Comparison of ENCODE assay signal across 8 cellular contexts in the genomic region with DNA sequence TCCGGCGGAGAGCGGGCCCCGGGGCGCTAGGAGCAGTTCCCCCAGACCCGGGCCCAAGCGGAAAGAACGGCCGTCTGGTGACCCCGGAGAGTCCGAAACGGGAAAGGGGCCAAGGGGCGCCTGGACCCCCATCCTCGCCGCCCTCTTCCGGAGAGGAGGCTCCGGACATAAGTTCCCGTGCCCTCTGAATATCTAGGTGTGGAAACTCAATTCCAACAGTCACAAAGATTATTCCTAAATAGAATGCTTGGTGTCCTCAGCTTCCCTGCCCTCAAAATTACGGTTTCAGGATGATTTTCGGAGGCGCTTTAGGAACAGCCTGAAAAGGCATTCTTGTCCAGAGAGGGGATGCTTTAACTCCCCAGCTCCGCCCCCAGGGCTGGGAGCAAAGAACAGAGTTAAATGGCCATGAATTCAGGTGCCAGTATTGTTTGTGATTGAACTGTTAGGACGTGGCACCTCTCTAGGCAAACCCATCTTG. TPM values are rescaled to one million over a fixed set of nuclear protein-coding genes. Genes with fewer than 3 reads are reported as not detected.
A peak's percentile ranks its signal among the peaks of the same experiment; 100 is the strongest.
DNase-seq lines count a peak whose midpoint lies in the region; ATAC-seq and TF ChIP-seq lines count a peak whose summit lies in the region.

No MANE protein-coding gene starts in this region.

- H3K9me3 Mint-ChIP-seq in glutamatergic neuron (ENCODE audit: unreplicated experiment), result peaks cover 3% of the 10 kb centered on the region

- H3K4me3 Mint-ChIP-seq in glutamatergic neuron (ENCODE audit: unreplicated experiment), result peak overlapping the region; percentile 63

- no peaks in the 10 kb centered on the region for H3K36me3 Mint-ChIP-seq in glutamatergic neuron (ENCODE audit: unreplicated experiment)

- DNase-seq in GM03348 (ENCODE audit: low spot score) (peak; percentile 31), SK-MEL-5 (ENCODE audit: low read depth, low spot score) (peak; percentile 29), glutamatergic neuron (no peak), retinal pigment epithelial cell (ENCODE audit: low read depth) (no peak), GM10266 (ENCODE audit: extremely low spot score) (no peak)
- no peak for DNase-seq in stimulated activated CD4-positive, alpha-beta T cell treated with anti-CD3 and anti-CD28 coated beads, Interleukin-2, amount 100 ng/mL, for 24 hours
- no peak for DNase-seq in activated CD4-positive, alpha-beta T cell treated with anti-CD3 and anti-CD28 coated beads for 48 hours

- TF ChIP-seq CTCF in glutamatergic neuron (IDR thresholded peaks at IDR 0.05; ENCODE audit: partially characterized antibody, unreplicated experiment) (no peak), retinal pigment epithelial cell (conservative IDR thresholded peaks at IDR 0.05; ENCODE audit: low read depth, low read length) (no peak), GM10266 (IDR thresholded peaks at IDR 0.05; ENCODE audit: control insufficient read depth, insufficient read depth, low read depth, missing control alignments) (no peak)

- no peak for ATAC-seq in HG03196 (IDR thresholded peaks at IDR 0.05; ENCODE audit: unreplicated experiment)

- H3K27ac Mint-ChIP-seq in glutamatergic neuron (ENCODE audit: unreplicated experiment), result no peak overlapping the region

- in situ Hi-C loops in SK-MEL-5 (cut with HindIII; ENCODE audit: low pct_unique_long_range_greater_than_20kb, low sequenced_read_pairs), result loop anchor here (25.0 kb wide), 1 partner anchor 112 kb away; no protein-coding TSS in a partner anchor

- peak overlapping the region; percentile 58 for H3K4me3 ChIP-seq in retinal pigment epithelial cell (ENCODE audit: low read length)

- H3K27me3 Mint-ChIP-seq in glutamatergic neuron (ENCODE audit: unreplicated experiment), result peaks cover 6% of the 10 kb centered on the region

- peaks cover 4% of the 10 kb centered on the region for H3K4me1 Mint-ChIP-seq in glutamatergic neuron (ENCODE audit: low read depth, unreplicated experiment)

RNA-seq across cellular contexts. Expression of a gene that starts 0.7 kb away (rescaled TPM):
- 57.2 and 58.0 TPM in 2 replicates for total RNA-seq in SK-MEL-5 (2014; rRNA removed; shearing (Covaris generic))
- 37.3 and 76.5 TPM in 2 replicates for polyA plus RNA-seq in SK-MEL-5 (2015; cell fraction: cytosol; rRNA removed)
- polyA plus RNA-seq in SK-MEL-5 (2015; cell fraction: nucleus; rRNA removed), result 41.1 and 55.8 TPM in 2 replicates
- 2.5 TPM for total RNA-seq in glutamatergic neuron (ENCODE audit: unreplicated experiment)

Comparison
In these comparisons a context has a peak if more than half of its experiments do, and no peak if none do; other contexts are left out.
1. DNase-seq: peak in GM03348 (single experiment) and SK-MEL-5 (single experiment); none in glutamatergic neuron (single experiment), retinal pigment epithelial cell (single experiment), GM10266 (single experiment), stimulated activated CD4-positive, alpha-beta T cell treated with anti-CD3 and anti-CD28 coated beads, Interleukin-2, amount 100 ng/mL, for 24 hours (0 of 2) and activated CD4-positive, alpha-beta T cell treated with anti-CD3 and anti-CD28 coated beads for 48 hours (single experiment).
2. RNA of a gene that starts 0.7 kb away (total RNA-seq): 57.2 to 58.0 TPM in SK-MEL-5; 2.5 TPM in glutamatergic neuron (single experiment); every median in the first group is over 10 times any median in the second.